ENCODE assay signal across 8 cellular contexts in the genomic region with DNA sequence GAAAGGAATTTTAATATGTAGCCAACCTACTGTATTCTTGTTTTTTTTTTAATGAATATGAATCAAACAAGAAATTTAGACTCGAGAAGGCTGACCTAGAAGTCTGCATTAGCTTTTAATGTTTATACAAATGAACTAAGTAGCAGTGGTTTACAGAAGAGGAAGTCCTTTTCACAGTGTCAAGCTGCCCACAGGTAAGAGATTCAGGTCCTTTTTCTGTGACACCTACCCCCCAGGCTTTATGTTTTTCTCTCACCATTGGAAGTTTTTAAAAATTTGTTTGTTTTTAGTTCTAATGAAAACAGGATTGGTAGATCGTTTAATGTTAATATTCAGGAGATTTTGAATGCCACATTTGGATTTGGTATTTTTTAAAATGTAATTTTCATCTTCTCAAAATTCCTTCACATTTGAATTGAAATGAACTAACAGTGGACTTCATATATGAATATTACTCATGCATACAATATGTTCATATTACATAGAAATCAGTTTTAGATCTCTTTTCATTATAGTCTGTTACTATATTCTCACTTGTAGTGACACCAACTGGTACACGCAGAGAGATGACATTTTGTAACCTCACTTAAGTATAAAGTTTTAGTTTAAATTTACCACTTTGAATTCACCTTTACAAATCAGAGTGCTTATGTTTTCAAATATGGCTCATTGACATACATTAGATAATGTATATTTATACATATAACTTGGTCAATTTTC. TPM values are rescaled to one million over a fixed set of nuclear protein-coding genes. Genes with fewer than 3 reads are reported as not detected.
DNase-seq lines count a peak whose midpoint lies in the region; ATAC-seq, FAIRE-seq and TF ChIP-seq lines count a peak whose summit lies in the region.

No MANE protein-coding gene starts in this region.

- ATAC-seq in GM21381 (IDR thresholded peaks at IDR 0.05; ENCODE audit: unreplicated experiment) (peak; percentile 43), HG03571 (IDR thresholded peaks at IDR 0.05; ENCODE audit: unreplicated experiment) (peak; percentile 53), psoas muscle (peak in 2 of 4 donors; percentile 13 to 25)
- ATAC-seq in central memory CD8-positive, alpha-beta T cell (replicated peaks; ENCODE audit: extremely low read depth, poor library complexity, severe bottlenecking): peak; percentile 35

- peaks cover 22% of the 10 kb centered on the region for H3K36me3 Mint-ChIP-seq in central memory CD8-positive, alpha-beta T cell (ENCODE audit: insufficient read depth)

- FAIRE-seq in D721Med (lab: Jason Lieb, UNC): peak; percentile 46
- no peak for FAIRE-seq in urothelium cell line (lab: Jason Lieb, UNC)

- H3K9me3 ChIP-seq in psoas muscle: peaks cover 16% of the 10 kb centered on the region

- WGBS in psoas muscle, 3 donors: 52 to 58% (median 57%) methylated on average over 3 of the region's 3 CpGs

- TF ChIP-seq CTCF in D721Med (IDR thresholded peaks at IDR 0.05; ENCODE audit: insufficient read depth, missing control alignments): no peak
- TF ChIP-seq CTCF in psoas muscle (IDR thresholded peaks at IDR 0.05): no peak

- peaks cover 82% of the 10 kb centered on the region for H3K4me1 Mint-ChIP-seq in central memory CD8-positive, alpha-beta T cell

- peak overlapping the region; percentile 100 for H3K27ac Mint-ChIP-seq in central memory CD8-positive, alpha-beta T cell (ENCODE audit: low read depth)

- no peaks in the 10 kb centered on the region for H3K9me3 Mint-ChIP-seq in central memory CD8-positive, alpha-beta T cell

- H3K27me3 ChIP-seq in psoas muscle (ENCODE audit: insufficient read depth in 3 of 3, low read length in 2 of 3): no peaks in the 10 kb centered on the region

- no peak overlapping the region for H3K27ac ChIP-seq in psoas muscle

- peak overlapping the region; percentile 35 for H3K4me3 ChIP-seq in psoas muscle

- peak overlapping the region; percentile 61 for H3K4me3 Mint-ChIP-seq in central memory CD8-positive, alpha-beta T cell

- no peak for DNase-seq in D721Med (ENCODE audit: insufficient read length, low spot score)
- DNase-seq in central memory CD8-positive, alpha-beta T cell (ENCODE audit: low spot score in 2 of 2): no peak
- no peak for DNase-seq in psoas muscle
- DNase-seq in MV-4-11 (lab: John Stamatoyannopoulos, UW): no peak
- no peak for DNase-seq in SHP77 (lab: John Stamatoyannopoulos, UW)
- DNase-seq in urothelium cell line (ENCODE audit: low spot score): no peak

- intact Hi-C loops in psoas muscle (cut with DNase I): no loop called here

- H3K27me3 Mint-ChIP-seq in central memory CD8-positive, alpha-beta T cell: no peaks in the 10 kb centered on the region

- no peaks in the 10 kb centered on the region for H3K36me3 ChIP-seq in psoas muscle (ENCODE audit: insufficient read depth in 1 of 2, low read depth in 1 of 2)

- peaks cover 21% of the 10 kb centered on the region for H3K4me1 ChIP-seq in psoas muscle

RNA-seq across cellular contexts. Expression of a gene that starts 29.7 kb away (rescaled TPM):
- 10 to 100 TPM; 28.5 to 56.3 (median 37.9) TPM for total RNA-seq in psoas muscle
- polyA plus RNA-seq in psoas muscle: 10 to 100 TPM in 1 of 3 donors, 1 to 10 TPM in 2; 3.9 to 13.4 (median 5.8) TPM
